In genomic region chr13:50543767-50544166, GRCh38 we compare ENCODE assay signal across 10 cellular contexts.
DNase-seq lines count a peak whose midpoint lies in the region; ATAC-seq and TF ChIP-seq lines count a peak whose summit lies in the region.
"Had no signal": no experiment of that assay in that cellular context is flagged by ENCODE, and none has a peak within 500 bp of the region (broad histone marks: within the 10 kb centered on the region; RNA-seq: fewer than 3 reads in every experiment).

No MANE protein-coding gene starts in this region.

- BruUV-seq in A673 (replicated peaks; lab: Mats Ljungman, UMichigan): no TSS peak

- POLR2A ChIA-PET in A673 (lab: Charles Lee; ENCODE audit: low non-redundant PET): no interaction called here

- TF ChIP-seq CTCF in A673 (conservative IDR thresholded peaks at IDR 0.05; ENCODE audit: low read depth, low read length): no peak
- no peak for TF ChIP-seq CTCF in brain microvascular endothelial cell (IDR thresholded peaks at IDR 0.05; ENCODE audit: low read depth, low read length, missing control alignments)
- TF ChIP-seq CTCF in mesothelial cell of epicardium (IDR thresholded peaks at IDR 0.05; ENCODE audit: unreplicated experiment): no peak

- H3K27ac Mint-ChIP-seq in mesothelial cell of epicardium: peak overlapping the region; percentile 85

- H3K36me3 ChIP-seq in A673 (ENCODE audit: insufficient read depth, low read length, poor library complexity, severe bottlenecking): no peaks in the 10 kb centered on the region
- no peaks in the 10 kb centered on the region for H3K36me3 ChIP-seq in HAP-1 (replicated peaks)
- no peaks in the 10 kb centered on the region for H3K36me3 ChIP-seq in brain microvascular endothelial cell (replicated peaks)

- H3K4me3 ChIP-seq in A673 (ENCODE audit: low read depth, low read length, poor library complexity, severe bottlenecking): no peak overlapping the region
- H3K4me3 ChIP-seq in HAP-1: peak overlapping the region; percentile 3; the same call in 1 of the 2 replicates
- H3K4me3 ChIP-seq in brain microvascular endothelial cell (ENCODE audit: low read depth, low read length): no peak overlapping the region

- no peak overlapping the region for H3K4me3 Mint-ChIP-seq in mesothelial cell of epicardium

- peaks cover 10% of the 10 kb centered on the region for H3K9me3 Mint-ChIP-seq in mesothelial cell of epicardium

- in situ Hi-C loops in HAP-1 (cut with MboI; ENCODE audit: low sequenced_read_pairs) (loop anchor here (25.0 kb wide), 1 partner anchor 456 kb away; no protein-coding TSS in a partner anchor), brain microvascular endothelial cell (cut with HindIII; ENCODE audit: low pct_ligation_motif_present, low sequenced_read_pairs) (no loop called here)

- H3K9me3 ChIP-seq in A673 (ENCODE audit: low read depth, low read length, poor library complexity, severe bottlenecking): no peaks in the 10 kb centered on the region
- H3K9me3 ChIP-seq in HAP-1: no peaks in the 10 kb centered on the region

- CTCF ChIA-PET in A673 (lab: Charles Lee): no interaction called here

- no peaks in the 10 kb centered on the region for H3K4me1 ChIP-seq in A673 (ENCODE audit: insufficient read depth, low read length, poor library complexity, severe bottlenecking)
- peaks cover 17% of the 10 kb centered on the region for H3K4me1 ChIP-seq in HAP-1

- peaks cover 7% of the 10 kb centered on the region for H3K4me1 Mint-ChIP-seq in mesothelial cell of epicardium

- DNase-seq in A673 (ENCODE audit: low spot score) (peak; percentile 6), HAP-1 (ENCODE audit: low spot score in 2 of 2) (peak; percentile 62 to 71), brain microvascular endothelial cell (peak; percentile 84), mesothelial cell of epicardium (ENCODE audit: low spot score in 2 of 2, unreplicated experiment in 2 of 2) (no peak), NCI-H2196 (lab: John Stamatoyannopoulos, UW; ENCODE audit: unreplicated experiment) (no peak)
- DNase-seq: T-helper 2 cell had no signal

- ATAC-seq in HG03135 (IDR thresholded peaks at IDR 0.05; ENCODE audit: unreplicated experiment): no peak
- ATAC-seq in HG03025 (IDR thresholded peaks at IDR 0.05; ENCODE audit: low FRiP score, unreplicated experiment): no peak
- no peak for ATAC-seq in GM21381 (IDR thresholded peaks at IDR 0.05; ENCODE audit: unreplicated experiment)

- no peaks in the 10 kb centered on the region for H3K27me3 ChIP-seq in A673 (replicated peaks; ENCODE audit: insufficient read depth, low read depth, low read length, poor library complexity)
- no peaks in the 10 kb centered on the region for H3K27me3 ChIP-seq in HAP-1 (ENCODE audit: low read depth)
- no peaks in the 10 kb centered on the region for H3K27me3 ChIP-seq in brain microvascular endothelial cell (replicated peaks)

- intact Hi-C loops in A673 (cut with micrococcal nuclease; ENCODE audit: unreplicated experiment): no loop called here

- no peak overlapping the region for H3K27ac ChIP-seq in A673 (ENCODE audit: low read depth, low read length, poor library complexity, severe bottlenecking)
- H3K27ac ChIP-seq in brain microvascular endothelial cell: peak overlapping the region; percentile 46
- H3K27ac ChIP-seq: C4-2B had no signal

- H3K36me3 Mint-ChIP-seq in mesothelial cell of epicardium: peaks cover 4% of the 10 kb centered on the region

- H3K27me3 Mint-ChIP-seq in mesothelial cell of epicardium (ENCODE audit: low read depth): no peaks in the 10 kb centered on the region

Comparison
In these comparisons a context has a peak if more than half of its experiments do, and no peak if none do; other contexts are left out.
1. DNase-seq: peak in A673 (single experiment), HAP-1 (2 of 2) and brain microvascular endothelial cell (single experiment); none in mesothelial cell of epicardium (0 of 2) and NCI-H2196 (single experiment).